In the genomic region with DNA sequence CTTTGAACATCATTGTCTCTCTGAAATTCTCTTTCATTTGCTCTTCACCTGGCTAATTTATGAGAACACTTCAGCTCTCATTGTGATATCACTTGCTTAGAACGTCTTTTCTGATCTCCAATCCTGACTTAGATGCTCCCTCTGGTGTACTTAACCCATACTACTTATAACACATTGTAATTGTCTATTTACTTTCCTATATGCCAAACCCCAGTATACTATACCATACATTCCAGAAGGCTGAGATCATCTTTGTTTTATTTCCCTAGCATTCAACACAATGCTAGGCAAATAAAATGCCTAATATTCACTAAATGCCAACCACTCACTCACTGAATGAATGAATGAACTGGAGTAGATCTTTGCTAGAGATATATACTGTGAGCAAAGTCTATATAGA, we compare ENCODE assay signal across 31 cellular contexts. TPM values are rescaled to one million over a fixed set of nuclear protein-coding genes. Genes with fewer than 3 reads are reported as not detected.
DNase-seq lines count a peak whose midpoint lies in the region; ATAC-seq, FAIRE-seq and TF ChIP-seq lines count a peak whose summit lies in the region.
"Had no signal": no experiment of that assay in that cellular context is flagged by ENCODE, and none has a peak within 500 bp of the region (broad histone marks: within the 10 kb centered on the region; RNA-seq: fewer than 3 reads in every experiment).

No MANE protein-coding gene starts in this region.

- FAIRE-seq in bronchial epithelial cell (lab: Jason Lieb, UNC), result no peak
- FAIRE-seq: astrocyte, pancreas had no signal

- H3K27me3 ChIP-seq in bronchial epithelial cell (ENCODE audit: control insufficient read depth, insufficient read depth, low read length), result no peaks in the 10 kb centered on the region
- H3K27me3 ChIP-seq: MG63, pancreas had no signal

- no peaks in the 10 kb centered on the region for H3K9me3 Mint-ChIP-seq in activated CD4-positive, alpha-beta memory T cell treated with anti-CD3 and anti-CD28 coated beads, Interleukin-2, amount 10 ng/mL, durations not matched to agents 7 days and 5 days
- H3K9me3 Mint-ChIP-seq: activated B cell treated with CpG ODN at 0.5 μM for 24 hours; activated T-cell treated with anti-CD3 and anti-CD28 coated beads, Interleukin-2, amount 50 U/mL, for 24 hours; IgD-negative memory B cell; T-helper 1 cell treated with Interleukin-12 subunit alpha and Interleukin-12 subunit beta and Interleukin-4 antibody, amounts not matched to agents 30 μg/mL and 1 μg/mL, for 36 hours; type B pancreatic cell had no signal

- H3K4me3 ChIP-seq in bronchial epithelial cell (ENCODE audit: low read depth, low read length), result no peak overlapping the region
- H3K4me3 ChIP-seq: coronary artery, MG63, pancreas, SK-N-MC, skin epidermis had no signal

- peak; percentile 52 for TF ChIP-seq CTCF in C4-2B (conservative IDR thresholded peaks at IDR 0.05)
- no peak for TF ChIP-seq CTCF in bronchial epithelial cell (IDR thresholded peaks at IDR 0.05; ENCODE audit: insufficient read depth, low read length, severe bottlenecking)

- H3K4me3 Mint-ChIP-seq in activated CD4-positive, alpha-beta memory T cell treated with anti-CD3 and anti-CD28 coated beads, Interleukin-2, amount 10 ng/mL, durations not matched to agents 7 days and 5 days, result no peak overlapping the region
- H3K4me3 Mint-ChIP-seq: activated B cell treated with CpG ODN at 0.5 μM for 24 hours; activated T-cell treated with anti-CD3 and anti-CD28 coated beads, Interleukin-2, amount 50 U/mL, for 24 hours; IgD-negative memory B cell; T-helper 1 cell treated with Interleukin-12 subunit alpha and Interleukin-12 subunit beta and Interleukin-4 antibody, amounts not matched to agents 30 μg/mL and 1 μg/mL, for 36 hours; type B pancreatic cell had no signal

- no peak overlapping the region for H3K27ac Mint-ChIP-seq in activated CD4-positive, alpha-beta memory T cell treated with anti-CD3 and anti-CD28 coated beads, Interleukin-2, amount 10 ng/mL, durations not matched to agents 7 days and 5 days
- H3K27ac Mint-ChIP-seq: activated B cell treated with CpG ODN at 0.5 μM for 24 hours; activated T-cell treated with anti-CD3 and anti-CD28 coated beads, Interleukin-2, amount 50 U/mL, for 24 hours; IgD-negative memory B cell; T-helper 1 cell treated with Interleukin-12 subunit alpha and Interleukin-12 subunit beta and Interleukin-4 antibody, amounts not matched to agents 30 μg/mL and 1 μg/mL, for 36 hours; type B pancreatic cell had no signal

- CTCF ChIA-PET in activated CD4-positive, alpha-beta memory T cell treated with anti-CD3 and anti-CD28 coated beads, Interleukin-2, amount 10 ng/mL, durations not matched to agents 7 days and 5 days (lab: Charles Lee), result no interaction called here

- H3K27me3 Mint-ChIP-seq in activated CD4-positive, alpha-beta memory T cell treated with anti-CD3 and anti-CD28 coated beads, Interleukin-2, amount 10 ng/mL, durations not matched to agents 7 days and 5 days, result peaks cover 8% of the 10 kb centered on the region
- H3K27me3 Mint-ChIP-seq: activated B cell treated with CpG ODN at 0.5 μM for 24 hours; activated T-cell treated with anti-CD3 and anti-CD28 coated beads, Interleukin-2, amount 50 U/mL, for 24 hours; IgD-negative memory B cell had no signal

- no peaks in the 10 kb centered on the region for H3K36me3 ChIP-seq in bronchial epithelial cell (ENCODE audit: control insufficient read depth, insufficient read depth, low read length)
- H3K36me3 ChIP-seq: MG63, pancreas had no signal

- H3K36me3 Mint-ChIP-seq in activated CD4-positive, alpha-beta memory T cell treated with anti-CD3 and anti-CD28 coated beads, Interleukin-2, amount 10 ng/mL, durations not matched to agents 7 days and 5 days (ENCODE audit: low read depth), result no peaks in the 10 kb centered on the region
- H3K36me3 Mint-ChIP-seq: IgD-negative memory B cell, type B pancreatic cell had no signal

- POLR2A ChIA-PET in activated CD4-positive, alpha-beta memory T cell treated with anti-CD3 and anti-CD28 coated beads, Interleukin-2, amount 10 ng/mL, durations not matched to agents 7 days and 5 days (lab: Charles Lee), result no interaction called here

- peak; percentile 58 for ATAC-seq in GM21786 (IDR thresholded peaks at IDR 0.05; ENCODE audit: unreplicated experiment)
- ATAC-seq: pancreas had no signal

- DNase-seq in NCI-H510A treated with DMSO at 0.1 percent for 48 hours (lab: John Stamatoyannopoulos, UW), result peak; percentile 76
- peak; percentile 68 for DNase-seq in bronchial epithelial cell (ENCODE audit: low read depth)
- DNase-seq in NK-92 (lab: John Stamatoyannopoulos, UW; ENCODE audit: unreplicated experiment), result no peak
- no peak for DNase-seq in activated CD4-positive, CD25-positive, alpha-beta regulatory T cell treated with anti-CD3 and anti-CD28 coated beads, Interleukin-2, amount 50 U/mL, for 72 hours
- no peak for DNase-seq in activated CD4-positive, alpha-beta memory T cell treated with anti-CD3 and anti-CD28 coated beads, Interleukin-2, amount 10 ng/mL, durations not matched to agents 7 days and 5 days
- DNase-seq: activated B cell treated with CpG ODN at 0.5 μM for 24 hours; activated CD4-positive, alpha-beta T cell treated with anti-CD3 and anti-CD28 coated beads, Interleukin-2, amount 50 U/mL, for 1 hour; activated effector memory CD4-positive, alpha-beta T cell treated with anti-CD3 and anti-CD28 coated beads, Interleukin-2, amount 50 U/mL, for 16 hours; activated T-cell treated with anti-CD3 and anti-CD28 coated beads, Interleukin-2, amount 50 U/mL, for 24 hours; C1 segment of cervical spinal cord; Caco-2; caudate nucleus; DMS79; effector memory CD4-positive, alpha-beta T cell; erythroblast; GF-D8; MG63; NCI-H1694; NCI-H345; pancreas; retina; stimulated activated naive CD4-positive, alpha-beta T cell had no signal

- H3K27ac ChIP-seq in C4-2B, result no peak overlapping the region
- H3K27ac ChIP-seq: coronary artery, pancreas, SK-N-MC, skin epidermis had no signal

- no peaks in the 10 kb centered on the region for H3K4me1 Mint-ChIP-seq in activated CD4-positive, alpha-beta memory T cell treated with anti-CD3 and anti-CD28 coated beads, Interleukin-2, amount 10 ng/mL, durations not matched to agents 7 days and 5 days
- H3K4me1 Mint-ChIP-seq: activated B cell treated with CpG ODN at 0.5 μM for 24 hours, IgD-negative memory B cell had no signal

RNA-seq across cellular contexts. Expression of gene PEX5L, which starts 27.0 kb away (rescaled TPM):
- total RNA-seq in bronchial epithelial cell, result under 0.01 TPM in 2 replicates
- under 1 TPM; 0.35 to 0.70 TPM for total RNA-seq in activated CD4-positive, alpha-beta memory T cell treated with anti-CD3 and anti-CD28 coated beads, Interleukin-2, amount 10 ng/mL, durations not matched to agents 7 days and 5 days
- total RNA-seq: activated B cell treated with CpG ODN at 0.5 μM for 24 hours, Caco-2 had no signal

Comparison
In these comparisons a context has a peak if more than half of its experiments do, and no peak if none do; other contexts are left out.
1. DNase-seq: peak in NCI-H510A treated with DMSO at 0.1 percent for 48 hours (single experiment) and bronchial epithelial cell (single experiment); none in NK-92 (single experiment), activated CD4-positive, CD25-positive, alpha-beta regulatory T cell treated with anti-CD3 and anti-CD28 coated beads, Interleukin-2, amount 50 U/mL, for 72 hours (single experiment) and activated CD4-positive, alpha-beta memory T cell treated with anti-CD3 and anti-CD28 coated beads, Interleukin-2, amount 10 ng/mL, durations not matched to agents 7 days and 5 days (single experiment).